ENCODE assay signal across 1 cellular context in the genomic region with DNA sequence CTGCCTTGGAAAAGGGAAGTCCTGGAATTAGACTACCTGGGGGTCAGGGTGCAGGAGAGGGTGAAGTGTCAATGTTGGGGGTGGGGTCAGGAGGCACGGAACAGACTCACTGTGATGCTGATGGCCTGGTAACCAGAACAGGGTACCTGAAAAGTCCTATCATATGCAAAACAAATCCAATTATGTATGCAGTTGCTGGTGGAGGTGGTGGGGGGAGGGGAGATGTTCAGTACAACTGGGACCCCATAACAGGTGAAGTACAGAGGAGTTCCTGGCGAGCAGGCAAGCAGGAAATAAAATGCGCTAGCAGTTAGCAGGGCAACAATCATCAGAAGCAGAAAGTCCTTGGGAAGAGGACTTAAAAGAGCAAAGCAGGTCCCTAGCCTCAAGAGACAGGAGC.
TF ChIP-seq lines count a peak whose summit lies in the region.

No MANE protein-coding gene starts in this region.

TF ChIP-seq in endothelial cell of umbilical vein, 7 proteins besides CTCF, POLR2A, EP300 and RAD21:
- TF ChIP-seq GATA2 (IDR thresholded peaks at IDR 0.05; ENCODE audit: insufficient read depth, insufficient read length, low read depth, low read length) (no peak), JUN (IDR thresholded peaks at IDR 0.05; ENCODE audit: borderline replicate concordance, insufficient read depth, insufficient read length, low read depth) (no peak), EZH2 (IDR thresholded peaks at IDR 0.05; ENCODE audit: borderline replicate concordance, low read depth, low read length, severe bottlenecking) (no peak), MYC (IDR thresholded peaks at IDR 0.05; ENCODE audit: low read depth, low read length) (no peak)
